18 cellular contexts compared by ENCODE assay signal in the genomic region with DNA sequence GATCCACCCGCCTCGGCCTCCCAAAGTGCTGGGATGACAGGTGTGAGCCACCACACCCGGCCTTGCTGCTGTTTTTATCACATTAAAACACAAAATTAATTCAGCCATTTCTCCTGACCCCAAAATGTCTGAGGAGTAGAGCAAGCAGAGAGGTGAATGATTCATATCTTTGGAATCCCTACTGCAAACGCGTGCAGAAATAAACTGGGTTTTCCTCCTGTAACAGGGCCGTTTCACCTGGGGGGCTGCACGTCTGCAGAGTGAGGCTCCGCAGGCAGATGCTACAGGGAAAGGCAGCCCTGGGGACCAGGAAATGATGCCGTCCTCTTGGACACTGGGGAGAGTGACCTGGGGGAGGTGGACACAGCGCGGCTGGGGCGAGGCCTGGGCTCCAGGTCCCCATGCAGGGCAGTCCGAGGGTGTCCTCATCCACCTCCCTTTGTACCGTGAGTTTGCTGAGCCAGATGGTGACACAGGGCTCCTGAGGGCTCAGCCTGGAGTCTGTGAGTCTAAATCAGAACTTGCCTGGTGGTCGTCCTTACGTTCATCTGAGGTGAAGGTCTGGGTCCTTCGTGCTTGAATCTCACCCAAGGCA. TPM values are rescaled to one million over a fixed set of nuclear protein-coding genes. Genes with fewer than 3 reads are reported as not detected.
DNase-seq lines count a peak whose midpoint lies in the region; TF ChIP-seq lines count a peak whose summit lies in the region.
"Had no signal": no experiment of that assay in that cellular context is flagged by ENCODE, and none has a peak within 500 bp of the region (broad histone marks: within the 10 kb centered on the region; RNA-seq: fewer than 3 reads in every experiment).

No MANE protein-coding gene starts in this region.

- H3K36me3 Mint-ChIP-seq in CD14-positive monocyte: no peaks in the 10 kb centered on the region
- no peaks in the 10 kb centered on the region for H3K36me3 Mint-ChIP-seq in chondrocyte (ENCODE audit: low read depth)
- no peaks in the 10 kb centered on the region for H3K36me3 Mint-ChIP-seq in mesothelial cell of epicardium
- H3K36me3 Mint-ChIP-seq: brain had no signal

- H3K4me1 Mint-ChIP-seq in CD14-positive monocyte (no peaks in the 10 kb centered on the region), chondrocyte (ENCODE audit: low read depth) (peaks cover 17% of the 10 kb centered on the region), mesothelial cell of epicardium (peaks cover 39% of the 10 kb centered on the region)

- DNase-seq in CD14-positive monocyte (ENCODE audit: low spot score) (peak; percentile 40), H7 (peak; percentile 51), chondrocyte (ENCODE audit: low spot score) (peak; percentile 47), mesothelial cell of epicardium (ENCODE audit: low spot score in 2 of 2, unreplicated experiment in 2 of 2) (no peak), NCI-H146 treated with DMSO at 0.1 percent for 48 hours (lab: John Stamatoyannopoulos, UW; ENCODE audit: unreplicated experiment) (no peak), anterior cingulate cortex (lab: John Stamatoyannopoulos, UW) (no peak), SJCRH30 (no peak)
- DNase-seq: activated naive CD4-positive, alpha-beta T cell; DND-41; GOT3; MV-4-11; NCI-H2081 treated with DMSO at 0.1 percent for 48 hours; NCI-H69; Peyer's patch had no signal

- H3K36me3 ChIP-seq in H7 (replicated peaks; ENCODE audit: control insufficient read depth, insufficient read depth, low read length) (no peaks in the 10 kb centered on the region), SJCRH30 (no peaks in the 10 kb centered on the region)
- H3K36me3 ChIP-seq: BLaER1, Peyer's patch had no signal

- H3K27ac Mint-ChIP-seq in CD14-positive monocyte: no peak overlapping the region
- H3K27ac Mint-ChIP-seq in chondrocyte (ENCODE audit: unreplicated experiment): no peak overlapping the region
- peak overlapping the region; percentile 76 for H3K27ac Mint-ChIP-seq in mesothelial cell of epicardium

- H3K9me3 Mint-ChIP-seq in CD14-positive monocyte: peaks cover 12 to 20% (median 16%) of the 10 kb centered on the region in 7 donors
- H3K9me3 Mint-ChIP-seq in chondrocyte (ENCODE audit: low read depth): peaks cover 17% of the 10 kb centered on the region
- H3K9me3 Mint-ChIP-seq in mesothelial cell of epicardium: peaks cover 7% of the 10 kb centered on the region

- H3K27me3 ChIP-seq in H7 (ENCODE audit: control insufficient read depth, insufficient read depth, low read length): no peaks in the 10 kb centered on the region; the same call in 1 of the 2 replicates
- H3K27me3 ChIP-seq in SJCRH30: no peaks in the 10 kb centered on the region
- H3K27me3 ChIP-seq: BLaER1, Peyer's patch had no signal

- H3K27me3 Mint-ChIP-seq in CD14-positive monocyte (ENCODE audit: low read depth in 3 of 3) (peaks cover 1 to 7% (median 3%) of the 10 kb centered on the region in 3 donors), chondrocyte (ENCODE audit: low read depth) (peaks cover 10% of the 10 kb centered on the region), mesothelial cell of epicardium (ENCODE audit: low read depth) (no peaks in the 10 kb centered on the region)

- TF ChIP-seq CTCF in CD14-positive monocyte (IDR thresholded peaks at IDR 0.05) (no peak), chondrocyte (IDR thresholded peaks at IDR 0.05) (no peak), mesothelial cell of epicardium (IDR thresholded peaks at IDR 0.05; ENCODE audit: unreplicated experiment) (no peak)

- intact Hi-C loops in CD14-positive monocyte (cut with micrococcal nuclease): no loop called here

- H3K4me1 ChIP-seq in SJCRH30: peaks cover 6% of the 10 kb centered on the region; the same call in 1 of the 2 replicates
- H3K4me1 ChIP-seq: Peyer's patch had no signal

- H3K27ac ChIP-seq in SJCRH30: no peak overlapping the region
- H3K27ac ChIP-seq: BLaER1, dorsolateral prefrontal cortex, Peyer's patch, psoas muscle had no signal

- no peak overlapping the region for H3K4me3 ChIP-seq in H7 (ENCODE audit: insufficient read depth, low read depth, low read length)
- no peak overlapping the region for H3K4me3 ChIP-seq in SJCRH30
- H3K4me3 ChIP-seq: BLaER1, dorsolateral prefrontal cortex, Peyer's patch, psoas muscle had no signal

- no peaks in the 10 kb centered on the region for H3K9me3 ChIP-seq in SJCRH30 (replicated peaks)
- H3K9me3 ChIP-seq: BLaER1, psoas muscle had no signal

- no peak overlapping the region for H3K4me3 Mint-ChIP-seq in CD14-positive monocyte
- no peak overlapping the region for H3K4me3 Mint-ChIP-seq in chondrocyte (ENCODE audit: unreplicated experiment)
- no peak overlapping the region for H3K4me3 Mint-ChIP-seq in mesothelial cell of epicardium
- H3K4me3 Mint-ChIP-seq: brain had no signal

RNA-seq across cellular contexts. Expression of a gene that starts 41.9 kb away (rescaled TPM):
- polyA plus RNA-seq in CD14-positive monocyte: under 1 TPM in 1 of 2 donors, not detected in 1; 0.29 TPM
- 149 and 202 TPM in 2 replicates for total RNA-seq in H7 (2014; rRNA removed; shearing (Covaris generic))
- total RNA-seq in chondrocyte: 38.1 to 72.5 TPM (median 70.6 TPM) in 3 replicates
- total RNA-seq in mesothelial cell of epicardium: 74.0 to 78.8 TPM (median 75.3 TPM) in 3 replicates
- 26.9 and 31.6 TPM in 2 replicates for total RNA-seq in SJCRH30 (2014; rRNA removed; shearing (Covaris generic))

Comparison
In these comparisons a context has a peak if more than half of its experiments do, and no peak if none do; other contexts are left out.
1. DNase-seq: peak in CD14-positive monocyte (single experiment), H7 (single experiment) and chondrocyte (single experiment); none in mesothelial cell of epicardium (0 of 2), NCI-H146 treated with DMSO at 0.1 percent for 48 hours (single experiment), anterior cingulate cortex (0 of 58) and SJCRH30 (0 of 2).